Comparison of ENCODE assay signal across 1 cellular context in the genomic region with DNA sequence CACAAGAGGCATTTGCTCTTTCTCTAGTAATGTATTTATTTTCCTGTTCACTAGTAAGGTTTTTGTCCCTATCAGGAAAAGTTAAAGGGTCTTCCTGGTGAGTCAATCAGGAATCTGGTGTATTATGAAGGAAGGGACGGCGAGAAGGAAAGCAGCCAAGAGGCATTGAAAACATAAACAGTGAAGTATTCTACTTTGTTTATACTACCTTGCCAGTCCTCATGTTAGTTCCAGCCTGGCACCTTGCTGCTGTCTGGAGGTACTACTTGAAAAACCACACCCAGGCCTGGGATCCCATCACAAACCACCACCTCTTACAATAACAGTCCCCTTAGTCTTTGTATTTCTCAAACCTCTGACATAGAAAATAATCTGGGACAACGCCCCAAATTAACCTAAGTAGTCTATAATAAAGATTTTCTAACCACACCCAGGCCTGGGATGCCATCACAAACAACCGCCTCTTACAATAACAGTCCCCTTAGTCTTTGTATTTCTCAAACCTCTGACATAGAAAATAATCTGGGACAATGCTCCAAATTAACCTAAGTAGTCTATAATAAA.
TF ChIP-seq lines count a peak whose summit lies in the region.

No MANE protein-coding gene starts in this region.

TF ChIP-seq in HCT116, 20 proteins besides CTCF, POLR2A, EP300 and RAD21 (continued from another document):
- TF ChIP-seq, protein P1, sequence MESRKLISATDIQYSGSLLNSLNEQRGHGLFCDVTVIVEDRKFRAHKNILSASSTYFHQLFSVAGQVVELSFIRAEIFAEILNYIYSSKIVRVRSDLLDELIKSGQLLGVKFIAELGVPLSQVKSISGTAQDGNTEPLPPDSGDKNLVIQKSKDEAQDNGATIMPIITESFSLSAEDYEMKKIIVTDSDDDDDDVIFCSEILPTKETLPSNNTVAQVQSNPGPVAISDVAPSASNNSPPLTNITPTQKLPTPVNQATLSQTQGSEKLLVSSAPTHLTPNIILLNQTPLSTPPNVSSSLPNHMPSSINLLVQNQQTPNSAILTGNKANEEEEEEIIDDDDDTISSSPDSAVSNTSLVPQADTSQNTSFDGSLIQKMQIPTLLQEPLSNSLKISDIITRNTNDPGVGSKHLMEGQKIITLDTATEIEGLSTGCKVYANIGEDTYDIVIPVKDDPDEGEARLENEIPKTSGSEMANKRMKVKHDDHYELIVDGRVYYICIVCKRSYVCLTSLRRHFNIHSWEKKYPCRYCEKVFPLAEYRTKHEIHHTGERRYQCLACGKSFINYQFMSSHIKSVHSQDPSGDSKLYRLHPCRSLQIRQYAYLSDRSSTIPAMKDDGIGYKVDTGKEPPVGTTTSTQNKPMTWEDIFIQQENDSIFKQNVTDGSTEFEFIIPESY (IDR thresholded peaks at IDR 0.05; ENCODE audit: extremely low read depth, insufficient replicate concordance, low read length): no peak
TF ChIP-seq in HCT116: peak in this region for 0.
